In the genomic region with DNA sequence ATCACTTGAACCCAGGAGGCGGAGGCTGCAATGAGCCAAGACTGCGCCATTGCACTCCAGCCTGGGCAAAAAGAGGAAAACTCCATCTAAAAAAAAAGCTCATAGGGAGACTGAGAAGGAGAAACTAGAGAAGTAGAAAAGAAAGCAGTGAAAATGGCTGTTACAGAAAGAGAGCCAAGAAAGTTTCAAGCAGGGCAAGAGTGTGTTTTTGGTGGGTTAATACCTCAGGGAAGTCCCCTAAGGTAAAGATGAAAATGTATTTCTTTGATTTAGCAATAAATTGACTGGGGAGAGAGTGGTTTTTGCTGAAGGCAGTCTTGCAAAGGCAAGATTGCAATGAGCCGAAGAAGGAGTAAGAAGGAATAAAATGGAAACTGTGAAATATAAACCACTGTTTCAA, we compare ENCODE assay signal across 27 cellular contexts.
"Had no signal": no experiment of that assay in that cellular context is flagged by ENCODE, and none has a peak within 500 bp of the region (broad histone marks: within the 10 kb centered on the region; RNA-seq: fewer than 3 reads in every experiment).

No MANE protein-coding gene starts in this region.

- DNase-seq: activated B cell treated with CpG ODN at 0.5 μM for 24 hours; activated CD4-positive, alpha-beta T cell treated with anti-CD3 and anti-CD28 coated beads for 1 hour; activated CD4-positive, alpha-beta T cell treated with anti-CD3 and anti-CD28 coated beads, Interleukin-2, amount 10 ng/mL, durations not matched to agents 24 days and 14 days; activated CD4-positive, alpha-beta T cell treated with anti-CD3 and anti-CD28 coated beads, Interleukin-2, amount 50 U/mL, for 48 hours; activated CD8-positive, alpha-beta memory T cell treated with anti-CD3 and anti-CD28 coated beads, Interleukin-2, amount 10 ng/mL, durations not matched to agents 7 days and 5 days; activated naive CD8-positive, alpha-beta T cell treated with anti-CD3 and anti-CD28 coated beads, Interleukin-2, amount 50 U/mL, for 24 hours; activated T-cell treated with anti-CD3 and anti-CD28 coated beads, Interleukin-2, amount 50 U/mL, for 4 hours; amniotic stem cell; body of pancreas; central memory CD4-positive, alpha-beta T cell; Kasumi-1; KBM-7; NCI-H1092 treated with DMSO at 0.1 percent for 48 hours; NCI-H1417 treated with DMSO at 0.1 percent for 48 hours; NCI-H1694; NCI-H2029 treated with DMSO at 0.1 percent for 48 hours; NCI-H345; NCI-H510A; NCI-H526 treated with DMSO at 0.1 percent for 48 hours; OCI-M1; Peyer's patch; SHP77; T-helper 9 cell had no signal

- ATAC-seq: activated CD8-positive, alpha-beta memory T cell treated with anti-CD3 and anti-CD28 coated beads, Interleukin-2, amount 10 ng/mL, durations not matched to agents 7 days and 5 days; activated naive CD4-positive, alpha-beta T cell treated with anti-CD3 and anti-CD28 coated beads, Interleukin-2, amount 50 U/mL, for 72 hours; activated naive CD8-positive, alpha-beta T cell treated with anti-CD3 and anti-CD28 coated beads, Interleukin-2, amount 50 U/mL, for 24 hours; activated T-cell treated with anti-CD3 and anti-CD28 coated beads, Interleukin-2, amount 50 U/mL, for 4 hours; body of pancreas had no signal

- FAIRE-seq: bronchial epithelial cell, TTC549 had no signal

- H3K9me3 ChIP-seq: ascending aorta, body of pancreas, Peyer's patch had no signal

- H3K27me3 ChIP-seq: ascending aorta, body of pancreas, Peyer's patch had no signal

- H3K4me1 ChIP-seq: ascending aorta, body of pancreas had no signal

- H3K4me3 ChIP-seq: body of pancreas, Peyer's patch had no signal

- H3K27ac ChIP-seq: body of pancreas, Peyer's patch had no signal

- H3K36me3 ChIP-seq: ascending aorta, Peyer's patch had no signal
